ENCODE assay signal across 26 cellular contexts in the genomic region with DNA sequence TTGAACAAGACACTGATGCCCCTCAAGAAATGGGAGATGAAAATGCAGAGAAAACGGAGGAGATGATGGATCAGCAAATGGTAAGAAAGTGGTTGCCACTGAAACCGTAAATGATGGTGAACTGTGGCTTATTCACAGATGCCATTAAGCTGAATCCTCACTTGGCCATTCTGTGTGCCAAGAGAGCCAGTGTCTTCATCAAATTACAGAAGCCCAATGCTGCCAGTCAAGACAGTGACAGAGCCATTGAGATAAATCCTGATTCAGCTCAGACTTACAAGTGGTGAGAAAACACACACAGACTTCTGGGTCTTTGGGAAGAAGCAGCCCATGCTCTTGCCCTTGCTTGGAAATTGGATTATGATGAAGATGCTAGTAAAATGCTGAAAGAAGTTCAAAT. TPM values are rescaled to one million over a fixed set of nuclear protein-coding genes. Genes with fewer than 3 reads are reported as not detected.
DNase-seq lines count a peak whose midpoint lies in the region; ATAC-seq, FAIRE-seq and TF ChIP-seq lines count a peak whose summit lies in the region.
"Had no signal": no experiment of that assay in that cellular context is flagged by ENCODE, and none has a peak within 500 bp of the region (broad histone marks: within the 10 kb centered on the region; RNA-seq: fewer than 3 reads in every experiment).

No MANE protein-coding gene starts in this region.

- H3K79me2 ChIP-seq in K562 (ENCODE audit: control insufficient read depth, insufficient read depth, low read length) (no peaks in the 10 kb centered on the region), mesendoderm (ENCODE audit: control insufficient read depth, insufficient read depth, low read length) (no peaks in the 10 kb centered on the region)
- H3K79me2 ChIP-seq: parathyroid adenoma had no signal

- in situ Hi-C loops in K562 (cut with MboI) = no loop called here

- no peak overlapping the region for H4K5ac ChIP-seq in mesendoderm (ENCODE audit: low read length)

- H2BK120ac ChIP-seq in mesendoderm (ENCODE audit: low read depth, low read length) = no peak overlapping the region

- H3K36me3 Mint-ChIP-seq in Caco-2 (ENCODE audit: insufficient read depth, unreplicated experiment) = no peaks in the 10 kb centered on the region
- H3K36me3 Mint-ChIP-seq in activated T-cell treated with anti-CD3 and anti-CD28 coated beads, Interleukin-2, amount 50 U/mL, for 4 hours (ENCODE audit: insufficient read depth) = no peaks in the 10 kb centered on the region

- TF ChIP-seq RAD21 in K562 (CRISPR knock-in tag; conservative IDR thresholded peaks at IDR 0.05 in 1 of 2, IDR thresholded peaks at IDR 0.05 in 1 of 2) = no peak

- H3K18ac ChIP-seq in mesendoderm (ENCODE audit: low read length) = no peak overlapping the region

- 69% methylated on average over 2 of the region's 2 CpGs for WGBS in K562 (ENCODE audit: insufficient coverage, low coverage, missing lambda C conversion rate)
- WGBS in mesendoderm (ENCODE audit: extremely low coverage, insufficient coverage, low lambda C conversion rate) = no CpG with 5 or more reads among the region's 2 CpGs

- H2AFZ ChIP-seq in K562 (ENCODE audit: low read depth, low read length) = 0 out of 2 replicates have a peak overlapping the region, but pooled peaks have one; percentile 15
- H2AFZ ChIP-seq: parathyroid adenoma had no signal

- H3K9ac ChIP-seq in K562 (ENCODE audit: insufficient read depth in 1 of 2, low read depth in 2 of 2, low read length in 2 of 2) (no peak overlapping the region), mesendoderm (ENCODE audit: low read length) (no peak overlapping the region)
- H3K9ac ChIP-seq: BLaER1 treated with 17β-estradiol and CSF1 and Interleukin-3, amounts not matched to agents 10 nM and 100 nM; parathyroid adenoma had no signal

- no peak overlapping the region for H3K27ac Mint-ChIP-seq in Caco-2 (ENCODE audit: unreplicated experiment)
- H3K27ac Mint-ChIP-seq: stimulated activated naive B cell treated with anti-CD40 and anti-IgM and Interleukin-4, amounts not matched to agents 10 μg/mL and 1 μg/mL and 100 μg/mL, for 72 hours; T-helper 1 cell treated with Interleukin-12 subunit alpha and Interleukin-12 subunit beta and Interleukin-4 antibody, amounts not matched to agents 30 μg/mL and 1 μg/mL, for 36 hours had no signal

- CTCF ChIA-PET in Caco-2 (lab: Charles Lee) = interaction anchor here (0.6 kb wide), 1 partner anchor 1897 kb away, joined by 5 read pairs; no protein-coding TSS in a partner anchor
- CTCF ChIA-PET in K562 (lab: Yijun Ruan, JAX; ENCODE audit: low intra/inter-chr PET ratio) = no interaction called here
- CTCF ChIA-PET in A673 (lab: Charles Lee) = no interaction called here

- H3K27ac ChIP-seq in K562 (ENCODE audit: extremely low read depth, low read depth, low read length) (no peak overlapping the region), mesendoderm (ENCODE audit: low read depth, low read length) (no peak overlapping the region), A673 (ENCODE audit: low read depth, low read length, poor library complexity, severe bottlenecking) (no peak overlapping the region)
- H3K27ac ChIP-seq: BLaER1 treated with 17β-estradiol and CSF1 and Interleukin-3, amounts not matched to agents 10 nM and 100 nM; parathyroid adenoma had no signal

- no peaks in the 10 kb centered on the region for H4K20me1 ChIP-seq in K562 (replicated peaks; ENCODE audit: control insufficient read depth, insufficient read depth, low read length)
- H4K20me1 ChIP-seq: BLaER1 treated with 17β-estradiol and CSF1 and Interleukin-3, amounts not matched to agents 10 nM and 100 nM had no signal

- H3K4me3 ChIP-seq in Caco-2 (ENCODE audit: low read depth, low read length) (no peak overlapping the region), K562 (no peak overlapping the region), mesendoderm (ENCODE audit: low read length) (no peak overlapping the region), A673 (ENCODE audit: low read depth, low read length, poor library complexity, severe bottlenecking) (no peak overlapping the region)
- H3K4me3 ChIP-seq: BLaER1 treated with 17β-estradiol and CSF1 and Interleukin-3, amounts not matched to agents 10 nM and 100 nM; smooth muscle cell had no signal

- H3K79me1 ChIP-seq in mesendoderm (ENCODE audit: low read length) = no peaks in the 10 kb centered on the region

- TF ChIP-seq POLR2A in K562 (conservative IDR thresholded peaks at IDR 0.05) = no peak

- no peak for TF ChIP-seq EP300 in K562 (IDR thresholded peaks at IDR 0.05; ENCODE audit: low read length)

- peak overlapping the region; percentile 36 for H3K4me3 Mint-ChIP-seq in Caco-2 (ENCODE audit: unreplicated experiment)
- H3K4me3 Mint-ChIP-seq in activated T-cell treated with anti-CD3 and anti-CD28 coated beads, Interleukin-2, amount 50 U/mL, for 4 hours = no peak overlapping the region
- H3K4me3 Mint-ChIP-seq: H9; stimulated activated naive B cell treated with anti-CD40 and anti-IgM and Interleukin-4, amounts not matched to agents 10 μg/mL and 1 μg/mL and 100 μg/mL, for 72 hours; T-helper 1 cell treated with Interleukin-12 subunit alpha and Interleukin-12 subunit beta and Interleukin-4 antibody, amounts not matched to agents 30 μg/mL and 1 μg/mL, for 36 hours had no signal

- H3K9me3 Mint-ChIP-seq in Caco-2 (ENCODE audit: unreplicated experiment) = peaks cover 14% of the 10 kb centered on the region
- H3K9me3 Mint-ChIP-seq in activated T-cell treated with anti-CD3 and anti-CD28 coated beads, Interleukin-2, amount 50 U/mL, for 4 hours = no peaks in the 10 kb centered on the region
- H3K9me3 Mint-ChIP-seq: H9; stimulated activated naive B cell treated with anti-CD40 and anti-IgM and Interleukin-4, amounts not matched to agents 10 μg/mL and 1 μg/mL and 100 μg/mL, for 72 hours; T-helper 1 cell treated with Interleukin-12 subunit alpha and Interleukin-12 subunit beta and Interleukin-4 antibody, amounts not matched to agents 30 μg/mL and 1 μg/mL, for 36 hours had no signal

- no peak overlapping the region for H3K56ac ChIP-seq in mesendoderm (ENCODE audit: low read length)

- BruUV-seq in Caco-2 (replicated peaks; lab: Mats Ljungman, UMichigan) = TSS peak; percentile 97
- BruUV-seq in K562 (replicated peaks; lab: Mats Ljungman, UMichigan) = no TSS peak
- no TSS peak for BruUV-seq in A673 (replicated peaks; lab: Mats Ljungman, UMichigan)

- DNase-seq in Caco-2 (no peak), LHCN-M2 (ENCODE audit: low read depth) (peak; percentile 67), K562 (ENCODE audit: extremely low read depth in 1 of 4, low spot score in 3 of 4) (no peak), mesendoderm (no peak), NCI-H2029 (lab: John Stamatoyannopoulos, UW) (no peak), A673 (ENCODE audit: low spot score) (no peak)
- no peak for DNase-seq in activated T-cell treated with anti-CD3 and anti-CD28 coated beads, Interleukin-2, amount 50 U/mL, for 4 hours
- DNase-seq: activated CD4-positive, alpha-beta T cell treated with anti-CD3 and anti-CD28 coated beads for 1 hour; activated CD8-positive, alpha-beta memory T cell treated with anti-CD3 and anti-CD28 coated beads, Interleukin-2, amount 50 U/mL, for 48 hours; activated naive CD4-positive, alpha-beta T cell treated with anti-CD3 and anti-CD28 coated beads, Interleukin-2, amount 50 U/mL, for 16 hours; central memory CD4-positive, alpha-beta T cell; glutamatergic neuron; Kasumi-1; NCI-H1694; NCI-H510A; stimulated activated naive B cell treated with anti-CD40 and anti-IgM and Interleukin-4, amounts not matched to agents 10 μg/mL and 1 μg/mL and 100 μg/mL, for 72 hours had no signal

- intact Hi-C loops in Caco-2 (cut with micrococcal nuclease; ENCODE audit: unreplicated experiment) = no loop called here
- intact Hi-C loops in K562 (cut with micrococcal nuclease) = no loop called here
- intact Hi-C loops in A673 (cut with micrococcal nuclease; ENCODE audit: unreplicated experiment) = loop anchor here (10.0 kb wide), 1 partner anchor 232 kb away; no protein-coding TSS in a partner anchor

- POLR2A ChIA-PET in Caco-2 (lab: Charles Lee) (no interaction called here), K562 (lab: Yijun Ruan, JAX) (interaction anchor here (0.6 to 1.1 kb wide), 4 partner anchors 55 to 714 kb away, joined by 3 read pairs; no protein-coding TSS in a partner anchor), A673 (lab: Charles Lee; ENCODE audit: low non-redundant PET) (no interaction called here)

- FAIRE-seq in K562 (lab: Jason Lieb, UNC) = no peak
- FAIRE-seq: islet of Langerhans had no signal

- H3K36me3 ChIP-seq in Caco-2 (ENCODE audit: control insufficient read depth, insufficient read depth, low read length) (no peaks in the 10 kb centered on the region), K562 (ENCODE audit: control insufficient read depth, insufficient read depth, low read length) (no peaks in the 10 kb centered on the region), mesendoderm (ENCODE audit: control insufficient read depth, insufficient read depth, low read length) (no peaks in the 10 kb centered on the region), A673 (ENCODE audit: insufficient read depth, low read length, poor library complexity, severe bottlenecking) (no peaks in the 10 kb centered on the region)
- H3K36me3 ChIP-seq: BLaER1 treated with 17β-estradiol and CSF1 and Interleukin-3, amounts not matched to agents 10 nM and 100 nM had no signal

- H3K9me3 ChIP-seq in Caco-2 (no peaks in the 10 kb centered on the region; the same call in 1 of the 2 replicates), K562 (replicated peaks; ENCODE audit: control insufficient read depth, insufficient read depth, low read depth, low read length) (no peaks in the 10 kb centered on the region), A673 (ENCODE audit: low read depth, low read length, poor library complexity, severe bottlenecking) (no peaks in the 10 kb centered on the region)
- H3K9me3 ChIP-seq: BLaER1 treated with 17β-estradiol and CSF1 and Interleukin-3, amounts not matched to agents 10 nM and 100 nM had no signal

- H3K4me1 Mint-ChIP-seq in Caco-2 (ENCODE audit: low read depth, unreplicated experiment) = peaks cover 13% of the 10 kb centered on the region
- no peaks in the 10 kb centered on the region for H3K4me1 Mint-ChIP-seq in activated T-cell treated with anti-CD3 and anti-CD28 coated beads, Interleukin-2, amount 50 U/mL, for 4 hours (ENCODE audit: low read depth)
- H3K4me1 Mint-ChIP-seq: stimulated activated naive B cell treated with anti-CD40 and anti-IgM and Interleukin-4, amounts not matched to agents 10 μg/mL and 1 μg/mL and 100 μg/mL, for 72 hours had no signal

- H3K4ac ChIP-seq in mesendoderm (ENCODE audit: low read depth, low read length) = peak overlapping the region; percentile 38

- H3K27me3 Mint-ChIP-seq in Caco-2 (ENCODE audit: insufficient read depth, unreplicated experiment) = no peaks in the 10 kb centered on the region
- H3K27me3 Mint-ChIP-seq in activated T-cell treated with anti-CD3 and anti-CD28 coated beads, Interleukin-2, amount 50 U/mL, for 4 hours (ENCODE audit: low read depth) = peaks cover 22% of the 10 kb centered on the region

- no peak overlapping the region for H3K23ac ChIP-seq in mesendoderm (ENCODE audit: low read length)

- H3K4me2 ChIP-seq in K562 (ENCODE audit: insufficient read depth, low read length) = no peak overlapping the region
- no peak overlapping the region for H3K4me2 ChIP-seq in mesendoderm (ENCODE audit: low read length)
- H3K4me2 ChIP-seq: BLaER1 treated with 17β-estradiol and CSF1 and Interleukin-3, amounts not matched to agents 10 nM and 100 nM; smooth muscle cell had no signal

- H3K27me3 ChIP-seq in Caco-2 (replicated peaks; ENCODE audit: control insufficient read depth, insufficient read depth, low read length) (no peaks in the 10 kb centered on the region), K562 (ENCODE audit: control insufficient read depth in 2 of 2, insufficient read depth in 2 of 2, low read length in 2 of 2) (no peaks in the 10 kb centered on the region), mesendoderm (ENCODE audit: insufficient read depth, low read length, poor library complexity) (no peaks in the 10 kb centered on the region), A673 (replicated peaks; ENCODE audit: insufficient read depth, low read depth, low read length, poor library complexity) (peaks cover 9% of the 10 kb centered on the region)

- H3K9me1 ChIP-seq in K562 (ENCODE audit: control insufficient read depth, insufficient read depth, low read length) = no peaks in the 10 kb centered on the region

- H3K4me1 ChIP-seq in Caco-2 (peaks cover 26% of the 10 kb centered on the region), K562 (replicated peaks in 1 of 2; ENCODE audit: control insufficient read depth in 2 of 2, insufficient read depth in 2 of 2, low read length in 2 of 2) (peaks cover 0 to 18% of the 10 kb centered on the region in 2 experiments; a peak in 4 of 5 replicates), mesendoderm (ENCODE audit: control insufficient read depth, low read depth, low read length) (no peaks in the 10 kb centered on the region), A673 (ENCODE audit: insufficient read depth, low read length, poor library complexity, severe bottlenecking) (no peaks in the 10 kb centered on the region)
- H3K4me1 ChIP-seq: parathyroid adenoma had no signal

- TF ChIP-seq CTCF in Caco-2 (IDR thresholded peaks at IDR 0.05; ENCODE audit: insufficient read depth in 1 of 2, low read depth in 1 of 2, low read length in 1 of 2, severe bottlenecking in 1 of 2, unreplicated experiment in 1 of 2) (no peak), K562 (IDR thresholded peaks at IDR 0.05 in 2 of 3, conservative IDR thresholded peaks at IDR 0.05 in 1 of 3; ENCODE audit: insufficient read depth in 2 of 3, low read depth in 1 of 3, low read length in 3 of 3) (no peak), A673 (conservative IDR thresholded peaks at IDR 0.05; ENCODE audit: low read depth, low read length) (no peak)

- no peak overlapping the region for H2AK5ac ChIP-seq in mesendoderm (ENCODE audit: low read length)

- no peak overlapping the region for H2BK15ac ChIP-seq in mesendoderm (replicated peaks; ENCODE audit: low read depth)

- no peak overlapping the region for H4K8ac ChIP-seq in mesendoderm (ENCODE audit: low read depth, low read length)

- no peak for ATAC-seq in K562
- no peak for ATAC-seq in GM18867 (IDR thresholded peaks at IDR 0.05; ENCODE audit: unreplicated experiment)
- no peak for ATAC-seq in activated T-cell treated with anti-CD3 and anti-CD28 coated beads, Interleukin-2, amount 50 U/mL, for 4 hours
- ATAC-seq: stimulated activated naive B cell treated with anti-CD40 and anti-IgM and Interleukin-4, amounts not matched to agents 10 μg/mL and 1 μg/mL and 100 μg/mL, for 72 hours had no signal

- H2BK5ac ChIP-seq in mesendoderm (ENCODE audit: low read length) = peak overlapping the region; percentile 27

RNA-seq across cellular contexts. Expression of a gene that starts 52.5 kb away (rescaled TPM):
- total RNA-seq in Caco-2 (2022) (0.57 and 0.84 TPM in 2 replicates), LHCN-M2 (2014; rRNA removed) (not detected in 2 replicates), K562 (2014; rRNA removed) (5.0 and 6.0 TPM in 2 replicates), K562 (2014; rRNA removed; fragmentation: Illumina TruSeq; extraction: Trizol) (7.2 and 7.5 TPM in 2 replicates), K562 (2015; rRNA removed; fragmentation: Illumina TruSeq; extraction: Trizol) (7.6 and 8.3 TPM in 2 replicates), K562 (2021) (6.1 and 6.5 TPM in 2 replicates), A673 (2021) (not detected in 2 replicates)
- polyA plus RNA-seq in LHCN-M2 (2012) = not detected
- 6.1 and 10.4 TPM in 2 replicates for total RNA-seq in K562 (2011; cell fraction: chromatin; rRNA removed; ENCODE audit: low replicate concordance)
- total RNA-seq in K562 (2011; cell fraction: nucleolus; rRNA removed) = 2.5 and 3.0 TPM in 2 replicates
- total RNA-seq in K562 (2011; cell fraction: nucleoplasm; rRNA removed) = 4.1 TPM in 2 replicates
- polyA plus RNA-seq in K562 (2011; rRNA removed) (4.2 and 5.8 TPM in 2 replicates), K562 (2014; fragmentation: Illumina TruSeq; extraction: Trizol) (8.7 and 10.0 TPM in 2 replicates), K562 (2014; fragmentation: Nextera tagmentation; extraction: Ambion mirVana) (1 to 10 TPM; 2.7 to 3.6 TPM), K562 (2014; rRNA removed) (4.0 and 4.9 TPM in 2 replicates)
- 1.7 and 2.5 TPM in 2 replicates for polyA plus RNA-seq in K562 (2011; cell fraction: cytosol; rRNA removed)
- polyA plus RNA-seq in K562 (2011; cell fraction: nucleus; rRNA removed) = 15.4 and 15.6 TPM in 2 replicates
- polyA plus RNA-seq in K562 (2012) = 7.0 and 8.8 TPM in 2 replicates
- polyA minus RNA-seq in K562 (2011; rRNA and poly(A)+ RNA removed) = 2.6 and 6.7 TPM in 2 replicates
- 0.38 and 4.0 TPM in 2 replicates for polyA minus RNA-seq in K562 (2011; cell fraction: cytosol; rRNA and poly(A)+ RNA removed)
- 1.5 and 5.8 TPM in 2 replicates for polyA minus RNA-seq in K562 (2011; cell fraction: nucleus; rRNA and poly(A)+ RNA removed)
- polyA plus RNA-seq in mesendoderm (2013, experiment 1 of 2) = not detected
- polyA plus RNA-seq in mesendoderm (2013, experiment 2 of 2) = not detected
- total RNA-seq in activated T-cell treated with anti-CD3 and anti-CD28 coated beads, Interleukin-2, amount 50 U/mL, for 4 hours = not detected
- total RNA-seq: H9, mononuclear cell, OCI-LY7, smooth muscle cell, urinary bladder had no signal
- polyA plus RNA-seq: smooth muscle cell, urinary bladder had no signal

RNA-seq across cellular contexts. Expression of a gene that starts 57.3 kb away (rescaled TPM):
- total RNA-seq in Caco-2 (2022) (2.8 and 3.1 TPM in 2 replicates), LHCN-M2 (2014; rRNA removed) (16.1 and 16.7 TPM in 2 replicates), K562 (2014; rRNA removed) (13.9 and 14.5 TPM in 2 replicates), K562 (2014; rRNA removed; fragmentation: Illumina TruSeq; extraction: Trizol) (26.9 and 27.3 TPM in 2 replicates), K562 (2015; rRNA removed; fragmentation: Illumina TruSeq; extraction: Trizol) (21.8 and 24.4 TPM in 2 replicates), K562 (2021) (21.0 and 22.8 TPM in 2 replicates), A673 (2021) (14.6 and 15.7 TPM in 2 replicates)
- polyA plus RNA-seq in LHCN-M2 (2012) = 2.7 TPM
- total RNA-seq in K562 (2011; cell fraction: chromatin; rRNA removed; ENCODE audit: low replicate concordance) = 7.7 and 20.8 TPM in 2 replicates
- total RNA-seq in K562 (2011; cell fraction: nucleolus; rRNA removed) = 3.3 and 4.5 TPM in 2 replicates
- 9.1 and 18.0 TPM in 2 replicates for total RNA-seq in K562 (2011; cell fraction: nucleoplasm; rRNA removed)
- polyA plus RNA-seq in K562 (2011; rRNA removed) (18.8 and 21.1 TPM in 2 replicates), K562 (2014; fragmentation: Illumina TruSeq; extraction: Trizol) (11.8 and 15.2 TPM in 2 replicates), K562 (2014; fragmentation: Nextera tagmentation; extraction: Ambion mirVana) (1 to 10 TPM; 6.1 to 8.0 TPM), K562 (2014; rRNA removed) (12.2 and 12.7 TPM in 2 replicates)
- 4.0 and 10.7 TPM in 2 replicates for polyA plus RNA-seq in K562 (2011; cell fraction: cytosol; rRNA removed)
- polyA plus RNA-seq in K562 (2011; cell fraction: nucleus; rRNA removed) = 6.8 and 10.7 TPM in 2 replicates
- polyA plus RNA-seq in K562 (2012) = 10.8 and 18.5 TPM in 2 replicates
- 30.8 and 35.3 TPM in 2 replicates for polyA minus RNA-seq in K562 (2011; rRNA and poly(A)+ RNA removed)
- 13.7 and 16.0 TPM in 2 replicates for polyA minus RNA-seq in K562 (2011; cell fraction: cytosol; rRNA and poly(A)+ RNA removed)
- 6.6 and 11.7 TPM in 2 replicates for polyA minus RNA-seq in K562 (2011; cell fraction: nucleus; rRNA and poly(A)+ RNA removed)
- 6.8 TPM for polyA plus RNA-seq in mesendoderm (2013, experiment 1 of 2)
- 7.0 TPM for polyA plus RNA-seq in mesendoderm (2013, experiment 2 of 2)
- total RNA-seq in activated T-cell treated with anti-CD3 and anti-CD28 coated beads, Interleukin-2, amount 50 U/mL, for 4 hours = 1 to 10 TPM; 5.1 to 7.3 (median 6.4) TPM
